1 cellular context compared by ENCODE assay signal in genomic region chr17:9307313-9307998, GRCh38.
TF ChIP-seq lines count a peak whose summit lies in the region.

No MANE protein-coding gene starts in this region.

TF ChIP-seq in HCT116, 20 proteins besides CTCF, POLR2A, EP300 and RAD21:
- TF ChIP-seq ZBTB33 (IDR thresholded peaks at IDR 0.05; ENCODE audit: extremely low read depth, insufficient replicate concordance, low read length) (no peak), FOSL1 (IDR thresholded peaks at IDR 0.05; ENCODE audit: low read depth) (no peak), EZH2 (IDR thresholded peaks at IDR 0.05) (no peak), JUND (IDR thresholded peaks at IDR 0.05) (no peak), SRF (IDR thresholded peaks at IDR 0.05; ENCODE audit: low read depth) (no peak), EZH2phosphoT487 (IDR thresholded peaks at IDR 0.05; ENCODE audit: borderline replicate concordance) (no peak), MAX (IDR thresholded peaks at IDR 0.05) (no peak), SIN3A (IDR thresholded peaks at IDR 0.05; ENCODE audit: low read depth) (no peak), TCF7L2 (IDR thresholded peaks at IDR 0.05; ENCODE audit: borderline replicate concordance, extremely low read depth, insufficient read depth, insufficient read length) (no peak), CBX3 (IDR thresholded peaks at IDR 0.05; ENCODE audit: low read depth) (no peak), ELF1 (IDR thresholded peaks at IDR 0.05; ENCODE audit: borderline replicate concordance, low read depth) (no peak), SP1 (IDR thresholded peaks at IDR 0.05; ENCODE audit: low read depth) (no peak)
